In the genomic region with DNA sequence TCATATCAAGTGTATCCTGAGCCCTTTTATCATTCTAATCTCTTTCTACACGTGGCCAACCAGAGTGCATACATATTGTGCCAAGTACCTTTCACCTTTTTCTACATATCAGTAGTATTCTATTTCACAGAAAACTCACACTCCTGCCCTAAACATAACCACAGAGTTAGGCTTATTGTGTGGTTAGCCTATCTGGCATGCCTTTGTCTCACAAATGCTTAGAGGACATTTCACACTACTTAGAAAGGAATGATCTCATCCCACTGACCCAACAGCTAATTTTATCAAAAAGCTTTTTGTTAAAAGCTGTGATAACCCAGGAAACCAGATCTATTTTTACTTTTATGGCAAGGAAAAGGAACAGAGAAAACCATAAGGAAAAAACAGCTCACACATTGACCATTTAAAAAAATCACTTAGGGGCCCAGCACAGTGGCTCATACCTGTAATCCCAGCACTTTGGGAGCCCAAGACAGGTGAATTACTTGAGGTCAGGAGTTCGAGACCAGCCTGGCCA, we compare ENCODE assay signal across 8 cellular contexts.
A peak's percentile ranks its signal among the peaks of the same experiment; 100 is the strongest.
DNase-seq lines count a peak whose midpoint lies in the region; ATAC-seq and TF ChIP-seq lines count a peak whose summit lies in the region.

No MANE protein-coding gene starts in this region.

- no peak for ATAC-seq in HG02852 (IDR thresholded peaks at IDR 0.05; ENCODE audit: unreplicated experiment)
- no peak for ATAC-seq in HG03460 (IDR thresholded peaks at IDR 0.05; ENCODE audit: unreplicated experiment)

- no peak for TF ChIP-seq CTCF in RWPE1 (conservative IDR thresholded peaks at IDR 0.05; ENCODE audit: low read depth)

- peak overlapping the region; percentile 25; the same call in 1 of the 2 replicates for H3K27ac ChIP-seq in RWPE1
- H3K27ac ChIP-seq in epithelial cell of prostate: peak overlapping the region; percentile 30

- POLR2A ChIA-PET in RWPE1 (lab: Yijun Ruan, JAX; ENCODE audit: low non-redundant PET): interaction anchor here (0.6 kb wide), 1 partner anchor 43 kb away, joined by 3 read pairs; no protein-coding TSS in a partner anchor

- CTCF ChIA-PET in RWPE1 (lab: Yijun Ruan, JAX): interaction anchor here (0.6 kb wide), 2 partner anchors 290 to 710 kb away, joined by 3 to 4 read pairs; no protein-coding TSS in a partner anchor

- DNase-seq in EL (peak; percentile 77), RWPE1 (ENCODE audit: low spot score) (peak; percentile 32), epithelial cell of prostate (ENCODE audit: low read depth, low spot score) (peak; percentile 24), non-pigmented ciliary epithelial cell (ENCODE audit: low read depth) (peak; percentile 76)
- DNase-seq in activated CD8-positive, alpha-beta memory T cell treated with anti-CD3 and anti-CD28 coated beads, Interleukin-2, amount 50 U/mL, for 48 hours: no peak
- no peak for DNase-seq in stimulated activated CD4-positive, alpha-beta T cell treated with anti-CD3 and anti-CD28 coated beads, Interleukin-4, amount 100 ng/mL, for 24 hours

Comparison
In these comparisons a context has a peak if more than half of its experiments do, and no peak if none do; other contexts are left out.
1. DNase-seq: peak in EL (single experiment), RWPE1 (single experiment), epithelial cell of prostate (single experiment) and non-pigmented ciliary epithelial cell (single experiment); none in activated CD8-positive, alpha-beta memory T cell treated with anti-CD3 and anti-CD28 coated beads, Interleukin-2, amount 50 U/mL, for 48 hours (single experiment) and stimulated activated CD4-positive, alpha-beta T cell treated with anti-CD3 and anti-CD28 coated beads, Interleukin-4, amount 100 ng/mL, for 24 hours (single experiment).